ENCODE assay signal across 1 cellular context in genomic region chr3:128287161-128287560, GRCh38.
TF ChIP-seq lines count a peak whose summit lies in the region.

No MANE protein-coding gene starts in this region.

TF ChIP-seq in GM23338, 12 proteins besides CTCF, POLR2A, EP300 and RAD21 (continued from another document):
- TF ChIP-seq ZNF462 (CRISPR knock-in tag; IDR thresholded peaks at IDR 0.05) = no peak
- TF ChIP-seq NANOG (IDR thresholded peaks at IDR 0.05; ENCODE audit: borderline replicate concordance) = no peak
- no peak for TF ChIP-seq POLR2AphosphoS5 (IDR thresholded peaks at IDR 0.05; ENCODE audit: low read depth)
- no peak for TF ChIP-seq CREB1 (CRISPR knock-in tag; IDR thresholded peaks at IDR 0.05; ENCODE audit: low read depth)
- TF ChIP-seq ZNF114 (CRISPR knock-in tag; IDR thresholded peaks at IDR 0.05) = no peak
- TF ChIP-seq EZH2 (IDR thresholded peaks at IDR 0.05; ENCODE audit: low read depth, unreplicated experiment) = no peak
